8 cellular contexts compared by ENCODE assay signal in the genomic region with DNA sequence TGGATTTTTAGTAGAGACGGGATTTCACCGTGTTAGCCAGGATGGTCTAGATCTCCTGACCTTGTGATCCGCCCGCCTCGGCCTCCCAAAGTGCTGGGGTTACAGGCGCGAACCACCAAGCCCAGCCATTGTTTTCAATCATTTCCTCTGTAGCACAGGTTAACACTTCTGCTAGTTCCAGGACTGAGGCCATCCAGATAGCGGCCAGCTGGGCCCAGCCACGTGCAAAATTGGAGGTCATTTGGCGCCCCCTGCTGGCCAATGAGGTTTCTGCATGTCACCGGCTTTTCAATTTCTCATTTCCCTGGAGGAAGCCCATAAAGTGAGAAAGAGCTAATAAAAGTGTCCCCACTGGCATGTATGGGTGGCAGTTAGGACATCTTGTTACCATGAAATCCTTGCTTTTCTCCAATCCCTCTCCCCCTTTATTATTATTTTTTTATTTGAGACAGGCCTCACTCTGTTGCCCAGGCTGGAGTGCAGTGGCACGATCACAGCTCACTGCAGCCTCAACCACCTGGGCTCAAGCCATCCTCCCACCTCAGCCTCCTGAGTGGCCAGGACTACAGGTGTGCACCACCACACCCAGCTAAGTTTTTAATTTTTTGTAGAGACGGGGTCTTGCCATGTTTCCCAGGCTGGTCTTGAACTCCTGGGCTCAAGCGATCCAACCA. TPM values are rescaled to one million over a fixed set of nuclear protein-coding genes. Genes with fewer than 3 reads are reported as not detected.
A peak's percentile ranks its signal among the peaks of the same experiment; 100 is the strongest.
DNase-seq lines count a peak whose midpoint lies in the region; ATAC-seq and TF ChIP-seq lines count a peak whose summit lies in the region.
"Not testable (repeated sequence)": the region's sequence is repeated elsewhere in the genome, so short reads cannot be mapped to it uniquely, and the experiment has no call there.

No MANE protein-coding gene starts in this region.

- peak; percentile 77 for DNase-seq in EH (ENCODE audit: low read depth)
- DNase-seq in NCI-H2227 treated with DMSO at 0.1 percent for 48 hours (lab: John Stamatoyannopoulos, UW), result peak; percentile 69
- DNase-seq in UCSD-AML1 (lab: John Stamatoyannopoulos, UW; ENCODE audit: unreplicated experiment), result peak; percentile 84
- peak in 57 of 58 donors; percentile 39 to 95 (median 71) for DNase-seq in anterior cingulate cortex (lab: John Stamatoyannopoulos, UW)
- peak; percentile 91 for DNase-seq in cardiac septum (ENCODE audit: low spot score)
- peak; percentile 67 for DNase-seq in pons (ENCODE audit: low spot score)
- DNase-seq in thyroid gland, result peak; percentile 83 to 89

- not testable (repeated sequence) for TF ChIP-seq POLR2A in thyroid gland (IDR thresholded peaks at IDR 0.05)

- TF ChIP-seq CTCF in thyroid gland (IDR thresholded peaks at IDR 0.05), result peak; percentile 84 to 97 (median 91)

- 32 to 35% methylated on average over 8 to 14 of the region's 14 CpGs for WGBS in thyroid gland, 2 donors

- H3K27me3 ChIP-seq in thyroid gland, result not testable (repeated sequence)

- intact Hi-C loops in cardiac septum (cut with DNase I) (loop anchor here (1.0 to 10.0 kb wide), 4 partner anchors 58 to 645 kb away; a partner anchor contains a TSS), thyroid gland (cut with DNase I) (loop anchor here (2.0 to 10.0 kb wide), 3 partner anchors 115 to 645 kb away; a partner anchor contains a TSS)

- H3K9me3 ChIP-seq in thyroid gland, result not testable (repeated sequence)

- peaks cover 0 to 15% of the 10 kb centered on the region in 2 donors for H3K4me1 ChIP-seq in thyroid gland

- peak; percentile 56 for ATAC-seq in HG03103 (IDR thresholded peaks at IDR 0.05; ENCODE audit: low read depth, unreplicated experiment)

- H3K4me3 ChIP-seq in thyroid gland (replicated peaks in 1 of 3), result not testable (repeated sequence)

- H3K27ac ChIP-seq in thyroid gland, result not testable (repeated sequence)

- H3K36me3 ChIP-seq in thyroid gland, result not testable (repeated sequence)

RNA-seq across cellular contexts. Expression of a gene that starts 58.2 kb away (rescaled TPM):
- 41.3 TPM for total RNA-seq in cardiac septum
- total RNA-seq in thyroid gland, result 100 to 1,000 TPM in 2 of 4 donors, 10 to 100 TPM in 2; 68.7 to 172 (median 97.3) TPM
